In genomic region chr3:49539659-49540560, GRCh38 we compare ENCODE assay signal across 8 cellular contexts. TPM values are rescaled to one million over a fixed set of nuclear protein-coding genes. Genes with fewer than 3 reads are reported as not detected.
DNase-seq lines count a peak whose midpoint lies in the region; TF ChIP-seq lines count a peak whose summit lies in the region.

No MANE protein-coding gene starts in this region.

- peaks cover 14% of the 10 kb centered on the region for H3K27me3 Mint-ChIP-seq in neural crest cell (ENCODE audit: low read depth)

- peak overlapping the region; percentile 62 for H3K27ac Mint-ChIP-seq in neural crest cell (ENCODE audit: unreplicated experiment)

- intact Hi-C loops in stomach (cut with DNase I; ENCODE audit: low total_unique reads) = loop anchor here (5.0 kb wide), 1 partner anchor 127 kb away; no protein-coding TSS in a partner anchor

- H3K4me3 ChIP-seq in HAP-1 = peak overlapping the region; percentile 39
- peak overlapping the region; percentile 45 for H3K4me3 ChIP-seq in MG63
- peak overlapping the region; percentile 47 to 53 (median 49) for H3K4me3 ChIP-seq in stomach

- H3K9me3 ChIP-seq in HAP-1 (no peaks in the 10 kb centered on the region), MG63 (no peaks in the 10 kb centered on the region), stomach (no peaks in the 10 kb centered on the region)

- no peak for TF ChIP-seq EP300 in stomach (IDR thresholded peaks at IDR 0.05)

- TF ChIP-seq CTCF in neural crest cell (conservative IDR thresholded peaks at IDR 0.05) (peak; percentile 89), stomach (IDR thresholded peaks at IDR 0.05) (peak in 5 of 7 experiments; percentile 86 to 95 (median 91))

- peak overlapping the region; percentile 83 for H3K4me3 Mint-ChIP-seq in neural crest cell

- no peaks in the 10 kb centered on the region for H3K36me3 Mint-ChIP-seq in neural crest cell (ENCODE audit: low read depth)

- no peaks in the 10 kb centered on the region for H3K36me3 ChIP-seq in HAP-1 (replicated peaks)
- no peaks in the 10 kb centered on the region for H3K36me3 ChIP-seq in MG63
- peaks cover 0 to 2% (median 0%) of the 10 kb centered on the region in 4 donors for H3K36me3 ChIP-seq in stomach

- no peaks in the 10 kb centered on the region for H3K9me3 Mint-ChIP-seq in neural crest cell

- WGBS in stomach, 5 donors = 0 to 2% (median 1%) methylated on average over 19 to 63 of the region's 63 CpGs

- H3K27ac ChIP-seq in stomach = peak overlapping the region; percentile 78 to 88 (median 84)

- in situ Hi-C loops in HAP-1 (cut with MboI; ENCODE audit: low sequenced_read_pairs) = loop anchor here (25.0 kb wide), 1 partner anchor 297 kb away; no protein-coding TSS in a partner anchor

- DNase-seq in GDM1 (lab: John Stamatoyannopoulos, UW) (peak; percentile 74), HAP-1 (ENCODE audit: low spot score in 2 of 2) (peak; percentile 90 to 96), MG63 (peak; percentile 89), SHP77 (lab: John Stamatoyannopoulos, UW) (peak; percentile 88), activated gamma-delta T cell (lab: John Stamatoyannopoulos, UW) (peak; percentile 72), fibroblast of the conjunctiva (ENCODE audit: low read depth) (peak; percentile 91), neural crest cell (ENCODE audit: low read depth, low spot score) (peak; percentile 99), stomach (peak; percentile 97)

- H3K4me1 ChIP-seq in HAP-1 = peaks cover 6% of the 10 kb centered on the region
- peaks cover 9 to 34% (median 16%) of the 10 kb centered on the region in 4 donors for H3K4me1 ChIP-seq in stomach

- peaks cover 34% of the 10 kb centered on the region for H3K4me1 Mint-ChIP-seq in neural crest cell

- H3K27me3 ChIP-seq in HAP-1 (ENCODE audit: low read depth) = no peaks in the 10 kb centered on the region; the same call in none of the 2 replicates
- H3K27me3 ChIP-seq in MG63 = no peaks in the 10 kb centered on the region
- no peaks in the 10 kb centered on the region for H3K27me3 ChIP-seq in stomach

- no peak for TF ChIP-seq POLR2A in stomach (IDR thresholded peaks at IDR 0.05)

RNA-seq across cellular contexts. Expression of gene BSN, which starts 14.4 kb away (rescaled TPM):
- 0.05 and 0.23 TPM in 2 replicates for total RNA-seq in MG63 (2014; rRNA removed; shearing (Covaris generic); ENCODE audit: low replicate concordance)
- total RNA-seq in neural crest cell = 6.1 and 6.5 TPM in 2 replicates
- 1 to 10 TPM in 3 of 5 donors, under 1 TPM in 1, not detected in 1; 0.37 to 4.5 (median 1.5) TPM for total RNA-seq in stomach
- under 1 TPM in 2 of 3 donors, not detected in 1; 0.03 to 0.06 TPM for polyA plus RNA-seq in stomach

Comparison
In these comparisons a context has a peak if more than half of its experiments do, and no peak if none do; other contexts are left out.
1. Peak in every context shown above with its lines: DNase-seq, H3K4me3 ChIP-seq and H3K27ac ChIP-seq.